ENCODE assay signal across 9 cellular contexts in the genomic region with DNA sequence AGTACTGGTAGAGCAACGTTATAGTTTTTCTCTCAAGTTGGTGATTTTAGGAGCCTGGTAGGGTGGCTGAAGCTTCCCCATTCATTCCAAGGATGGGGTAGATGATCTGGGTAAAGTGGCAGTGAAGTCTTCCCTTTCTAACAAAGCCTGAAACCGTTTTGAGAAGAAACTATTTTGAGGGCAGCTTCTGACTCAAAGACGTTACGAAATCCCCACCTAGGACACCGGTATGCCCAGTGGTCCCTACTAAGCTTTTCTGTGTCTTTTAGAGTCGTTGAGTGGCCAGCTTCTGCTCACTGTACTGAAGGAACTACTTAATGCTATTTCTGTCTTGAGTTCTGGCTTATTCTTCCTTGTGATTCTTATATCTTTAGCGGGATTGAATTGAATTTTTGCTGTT. TPM values are rescaled to one million over a fixed set of nuclear protein-coding genes. Genes with fewer than 3 reads are reported as not detected.
DNase-seq lines count a peak whose midpoint lies in the region; FAIRE-seq and TF ChIP-seq lines count a peak whose summit lies in the region.
"Had no signal": no experiment of that assay in that cellular context is flagged by ENCODE, and none has a peak within 500 bp of the region (broad histone marks: within the 10 kb centered on the region; RNA-seq: fewer than 3 reads in every experiment).

No MANE protein-coding gene starts in this region.

- peaks cover 7% of the 10 kb centered on the region for H3F3A ChIP-seq in smooth muscle cell (ENCODE audit: low read depth)

- no peak for FAIRE-seq in urothelium cell line (lab: Jason Lieb, UNC)

- no peaks in the 10 kb centered on the region for H3K9me3 ChIP-seq in SK-N-MC (ENCODE audit: low read depth, low read length)
- H3K9me3 ChIP-seq in smooth muscle cell (replicated peaks; ENCODE audit: low read depth) = no peaks in the 10 kb centered on the region

- DNase-seq in H7 (no peak), SK-N-MC (ENCODE audit: low read depth, low spot score) (no peak), foreskin fibroblast (peak; percentile 14 to 55), smooth muscle cell (lab: John Stamatoyannopoulos, UW; ENCODE audit: unreplicated experiment) (no peak), NCI-H526 (lab: John Stamatoyannopoulos, UW) (no peak), putamen (ENCODE audit: low spot score) (no peak), urothelium cell line (ENCODE audit: low spot score) (no peak)
- DNase-seq in activated CD4-positive, alpha-beta T cell treated with anti-CD3 and anti-CD28 coated beads, Interleukin-2, amount 50 U/mL, for 48 hours = no peak
- DNase-seq: occipital lobe had no signal

- H3K4me3 ChIP-seq in H7 (ENCODE audit: insufficient read depth, low read depth, low read length) (peak overlapping the region; percentile 80), SK-N-MC (peak overlapping the region; percentile 88), foreskin fibroblast (ENCODE audit: low read depth in 1 of 2, low read length in 2 of 2) (peak overlapping the region; percentile 71 to 76), smooth muscle cell (peak overlapping the region; percentile 88)

- no peaks in the 10 kb centered on the region for H3K27me3 ChIP-seq in H7 (ENCODE audit: control insufficient read depth, insufficient read depth, low read length)
- no peaks in the 10 kb centered on the region for H3K27me3 ChIP-seq in smooth muscle cell (ENCODE audit: low read depth)

- peaks cover 18% of the 10 kb centered on the region for H3K79me2 ChIP-seq in smooth muscle cell (ENCODE audit: low read depth)

- H4K20me1 ChIP-seq in smooth muscle cell (ENCODE audit: low read depth) = peaks cover 40% of the 10 kb centered on the region

- H3K36me3 ChIP-seq in H7 (replicated peaks; ENCODE audit: control insufficient read depth, insufficient read depth, low read length) (no peaks in the 10 kb centered on the region), SK-N-MC (ENCODE audit: insufficient read depth, low read length) (no peaks in the 10 kb centered on the region), smooth muscle cell (ENCODE audit: low read depth) (no peaks in the 10 kb centered on the region)

- WGBS in smooth muscle cell (ENCODE audit: low lambda C conversion rate) = 44% methylated on average over 7 of the region's 7 CpGs

- H3K27ac ChIP-seq in SK-N-MC (no peak overlapping the region), smooth muscle cell (ENCODE audit: low read depth) (peak overlapping the region; percentile 2)

- peaks cover 6% of the 10 kb centered on the region for H3K4me1 ChIP-seq in smooth muscle cell (ENCODE audit: low read depth)

- TF ChIP-seq CTCF in foreskin fibroblast (IDR thresholded peaks at IDR 0.05; ENCODE audit: low read depth, low read length) (no peak), smooth muscle cell (IDR thresholded peaks at IDR 0.05; ENCODE audit: borderline replicate concordance, insufficient read depth, poor library complexity, severe bottlenecking) (no peak)

- H3K9ac ChIP-seq in SK-N-MC (ENCODE audit: insufficient read length) = peak overlapping the region; percentile 67
- H3K9ac ChIP-seq in smooth muscle cell (ENCODE audit: low read depth) = no peak overlapping the region

- peak overlapping the region; percentile 82 for H2AFZ ChIP-seq in smooth muscle cell (ENCODE audit: low read depth)

- peak overlapping the region; percentile 95 for H3K4me2 ChIP-seq in smooth muscle cell

RNA-seq across cellular contexts. Expression of gene WDTC1, which starts 1.4 kb away (rescaled TPM):
- total RNA-seq in H7 (2014; rRNA removed; shearing (Covaris generic)) = 23.9 and 26.1 TPM in 2 replicates
- 10.3 and 10.8 TPM in 2 replicates for total RNA-seq in smooth muscle cell
- 5.4 and 5.8 TPM in 2 replicates for polyA plus RNA-seq in smooth muscle cell

Comparison
In these comparisons a context has a peak if more than half of its experiments do, and no peak if none do; other contexts are left out.
1. DNase-seq: peak in foreskin fibroblast (2 of 2); none in H7 (single experiment), SK-N-MC (single experiment), smooth muscle cell (single experiment), NCI-H526 (0 of 2), putamen (single experiment), activated CD4-positive, alpha-beta T cell treated with anti-CD3 and anti-CD28 coated beads, Interleukin-2, amount 50 U/mL, for 48 hours (0 of 2) and urothelium cell line (single experiment).
2. Peak in every context shown above with its lines, with median percentiles within 50 percentile points of each other: H3K4me3 ChIP-seq.